In genomic region chr20:43140719-43141118, GRCh38 we compare ENCODE assay signal across 22 cellular contexts. TPM values are rescaled to one million over a fixed set of nuclear protein-coding genes. Genes with fewer than 3 reads are reported as not detected.
DNase-seq lines count a peak whose midpoint lies in the region; ATAC-seq and TF ChIP-seq lines count a peak whose summit lies in the region.
"Had no signal": no experiment of that assay in that cellular context is flagged by ENCODE, and none has a peak within 500 bp of the region (broad histone marks: within the 10 kb centered on the region; RNA-seq: fewer than 3 reads in every experiment).

No MANE protein-coding gene starts in this region.

- no peak for DNase-seq in RWPE2 (ENCODE audit: low spot score)
- DNase-seq in kidney tubule cell (ENCODE audit: low spot score), result peak; percentile 4
- no peak for DNase-seq in aorta
- no peak for DNase-seq in activated naive CD8-positive, alpha-beta T cell treated with anti-CD3 and anti-CD28 coated beads, Interleukin-2, amount 50 U/mL, for 24 hours
- DNase-seq in hippocampal formation (lab: John Stamatoyannopoulos, UW), result no peak
- DNase-seq: 8988T; ACHN; AML-193; BE2C; CD4-positive, alpha-beta T cell; CD8-positive, alpha-beta memory T cell; DMS 273 treated with DMSO at 0.1 percent for 48 hours; DMS79; EL; GM23248; H7; HCEC 1CT had no signal

- H3K27ac ChIP-seq in RWPE2 (ENCODE audit: poor library complexity, severe bottlenecking) (no peak overlapping the region), aorta (ENCODE audit: low read depth in 1 of 2, low read length in 2 of 2) (no peak overlapping the region)
- H3K27ac ChIP-seq: A549; BLaER1 treated with 17β-estradiol and CSF1 and Interleukin-3, amounts not matched to agents 10 nM and 100 nM; GM23248 had no signal

- no peak overlapping the region for H3K4me3 ChIP-seq in RWPE2 (ENCODE audit: severe bottlenecking)
- H3K4me3 ChIP-seq in aorta (ENCODE audit: low read length in 2 of 2), result no peak overlapping the region
- H3K4me3 ChIP-seq: A549; BLaER1 treated with 17β-estradiol and CSF1 and Interleukin-3, amounts not matched to agents 10 nM and 100 nM; GM23248 had no signal

- peak overlapping the region in 2 of 3 experiments; percentile 63 to 68 for H3K27ac Mint-ChIP-seq in nephron
- no peak overlapping the region for H3K27ac Mint-ChIP-seq in activated naive CD8-positive, alpha-beta T cell treated with anti-CD3 and anti-CD28 coated beads, Interleukin-2, amount 50 U/mL, for 24 hours
- H3K27ac Mint-ChIP-seq: CD14-positive monocyte; CD4-positive, alpha-beta T cell; CD8-positive, alpha-beta memory T cell had no signal

- no peaks in the 10 kb centered on the region for H3K36me3 Mint-ChIP-seq in nephron (ENCODE audit: low read depth)
- H3K36me3 Mint-ChIP-seq in activated naive CD8-positive, alpha-beta T cell treated with anti-CD3 and anti-CD28 coated beads, Interleukin-2, amount 50 U/mL, for 24 hours (ENCODE audit: low read depth), result no peaks in the 10 kb centered on the region
- H3K36me3 Mint-ChIP-seq: CD14-positive monocyte; CD8-positive, alpha-beta memory T cell had no signal

- H3K9me3 Mint-ChIP-seq in nephron, result peaks cover 2% of the 10 kb centered on the region
- peaks cover 6% of the 10 kb centered on the region for H3K9me3 Mint-ChIP-seq in activated naive CD8-positive, alpha-beta T cell treated with anti-CD3 and anti-CD28 coated beads, Interleukin-2, amount 50 U/mL, for 24 hours
- H3K9me3 Mint-ChIP-seq: CD14-positive monocyte; CD4-positive, alpha-beta T cell had no signal

- peaks cover 12% of the 10 kb centered on the region for H3K27me3 Mint-ChIP-seq in nephron (ENCODE audit: low read depth)
- H3K27me3 Mint-ChIP-seq in activated naive CD8-positive, alpha-beta T cell treated with anti-CD3 and anti-CD28 coated beads, Interleukin-2, amount 50 U/mL, for 24 hours, result peaks cover 7% of the 10 kb centered on the region

- no peak overlapping the region for H3K4me3 Mint-ChIP-seq in nephron
- H3K4me3 Mint-ChIP-seq in activated naive CD8-positive, alpha-beta T cell treated with anti-CD3 and anti-CD28 coated beads, Interleukin-2, amount 50 U/mL, for 24 hours, result no peak overlapping the region
- H3K4me3 Mint-ChIP-seq: CD14-positive monocyte; CD4-positive, alpha-beta T cell; CD8-positive, alpha-beta memory T cell had no signal

- peaks cover 6% of the 10 kb centered on the region for H3K27me3 ChIP-seq in RWPE2 (ENCODE audit: insufficient read depth, poor library complexity, severe bottlenecking)
- H3K27me3 ChIP-seq in aorta (ENCODE audit: control insufficient read depth in 1 of 2, insufficient read depth in 2 of 2, low read length in 1 of 2), result no peaks in the 10 kb centered on the region
- H3K27me3 ChIP-seq: BE2C; BLaER1 treated with 17β-estradiol and CSF1 and Interleukin-3, amounts not matched to agents 10 nM and 100 nM had no signal

- intact Hi-C loops in aorta (cut with DNase I), result no loop called here

- no peak for TF ChIP-seq CTCF in RWPE2 (IDR thresholded peaks at IDR 0.05; ENCODE audit: poor library complexity, severe bottlenecking)
- no peak for TF ChIP-seq CTCF in nephron (IDR thresholded peaks at IDR 0.05; ENCODE audit: unreplicated experiment in 3 of 3)

- 3 to 7% methylated on average over 2 of the region's 2 CpGs for WGBS in aorta, 2 donors

- ATAC-seq in RWPE2 (ENCODE audit: low read depth) (peak; percentile 40; the same call in 1 of the 3 replicates), aorta (ENCODE audit: low FRiP score) (peak; percentile 39), HG03039 (IDR thresholded peaks at IDR 0.05; ENCODE audit: unreplicated experiment) (no peak)
- ATAC-seq in activated naive CD8-positive, alpha-beta T cell treated with anti-CD3 and anti-CD28 coated beads, Interleukin-2, amount 50 U/mL, for 24 hours, result no peak
- ATAC-seq: A549 had no signal

- H3K9me3 ChIP-seq in RWPE2 (ENCODE audit: severe bottlenecking) (no peaks in the 10 kb centered on the region), aorta (ENCODE audit: control insufficient read depth, low read length) (no peaks in the 10 kb centered on the region)
- H3K9me3 ChIP-seq: A549; BE2C; BLaER1 treated with 17β-estradiol and CSF1 and Interleukin-3, amounts not matched to agents 10 nM and 100 nM had no signal

- H3K4me1 ChIP-seq in RWPE2 (ENCODE audit: insufficient read depth, poor library complexity, severe bottlenecking), result no peaks in the 10 kb centered on the region
- no peaks in the 10 kb centered on the region for H3K4me1 ChIP-seq in aorta (ENCODE audit: control insufficient read depth in 1 of 2, insufficient read depth in 2 of 2, low read length in 2 of 2)
- H3K4me1 ChIP-seq: A549, BE2C had no signal

- H3K36me3 ChIP-seq in RWPE2 (ENCODE audit: low read depth) (no peaks in the 10 kb centered on the region), aorta (ENCODE audit: control insufficient read depth in 1 of 2, insufficient read depth in 2 of 2, low read length in 1 of 2) (no peaks in the 10 kb centered on the region)
- H3K36me3 ChIP-seq: BE2C; BLaER1 treated with 17β-estradiol and CSF1 and Interleukin-3, amounts not matched to agents 10 nM and 100 nM had no signal

- peaks cover 20% of the 10 kb centered on the region for H3K4me1 Mint-ChIP-seq in nephron
- no peaks in the 10 kb centered on the region for H3K4me1 Mint-ChIP-seq in activated naive CD8-positive, alpha-beta T cell treated with anti-CD3 and anti-CD28 coated beads, Interleukin-2, amount 50 U/mL, for 24 hours
- H3K4me1 Mint-ChIP-seq: CD14-positive monocyte; CD8-positive, alpha-beta memory T cell had no signal

RNA-seq across cellular contexts. Expression of gene PTPRT, which starts 49.0 kb away (rescaled TPM):
- under 1 TPM; 0.18 to 0.19 TPM for total RNA-seq in aorta
- under 1 TPM in 1 of 2 donors, not detected in 1; 0.03 TPM for polyA plus RNA-seq in aorta
- total RNA-seq: CD4-positive, alpha-beta T cell; CD8-positive, alpha-beta memory T cell; GM23248 had no signal
- polyA plus RNA-seq: A549; CD14-positive monocyte; CD8-positive, alpha-beta memory T cell; GM23248 had no signal

Comparison
In these comparisons a context has a peak if more than half of its experiments do, and no peak if none do; other contexts are left out.
1. ATAC-seq: peak in RWPE2 (single experiment) and aorta (single experiment); none in activated naive CD8-positive, alpha-beta T cell treated with anti-CD3 and anti-CD28 coated beads, Interleukin-2, amount 50 U/mL, for 24 hours (single experiment) and HG03039 (single experiment).